ENCODE assay signal across 1 cellular context in the genomic region with DNA sequence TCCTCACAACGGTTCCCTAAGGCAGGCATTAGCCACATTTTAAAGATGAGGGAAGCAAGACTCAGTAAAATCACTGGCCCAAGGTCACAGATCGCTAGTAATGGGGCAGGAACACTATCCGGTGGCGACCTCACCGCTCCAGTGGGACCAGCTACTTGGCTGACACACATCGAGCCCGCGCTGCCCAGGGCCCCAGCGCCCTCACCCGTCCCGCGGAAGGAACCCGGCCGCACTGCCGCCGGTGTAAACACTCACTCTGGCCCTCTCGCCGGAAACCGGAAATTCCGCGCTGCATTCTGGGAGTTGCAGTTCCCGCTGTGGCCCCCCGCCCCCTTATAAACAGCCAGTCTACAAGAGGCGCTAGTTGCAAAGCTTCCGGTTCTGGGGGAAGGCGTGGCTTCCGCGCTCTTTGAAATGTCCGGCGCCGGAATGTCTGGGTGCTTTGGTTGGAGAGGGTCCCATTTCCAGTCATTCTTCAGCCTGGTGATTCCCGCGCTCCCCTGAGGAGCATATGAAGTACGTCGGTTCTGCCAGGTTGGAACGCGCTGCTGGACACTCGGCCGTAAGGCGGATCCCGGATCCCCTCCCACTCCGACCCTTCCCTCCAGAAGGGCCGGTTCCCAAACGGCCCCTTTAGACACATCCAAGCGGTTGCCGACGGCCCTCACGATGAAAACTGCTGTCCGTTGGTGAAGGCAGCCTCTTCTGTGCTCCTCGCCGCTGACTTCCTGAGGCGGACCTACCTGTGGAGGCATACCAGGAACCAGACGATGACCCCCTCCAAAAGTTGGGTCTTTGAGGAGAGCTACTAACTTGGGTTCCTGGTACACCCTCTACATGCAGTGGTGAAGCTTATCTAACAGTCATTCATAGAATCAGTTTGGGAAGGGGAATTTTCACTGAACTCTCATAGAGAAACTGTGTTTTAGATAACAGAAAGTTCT.
A peak's percentile ranks its signal among the peaks of the same experiment; 100 is the strongest.
TF ChIP-seq lines count a peak whose summit lies in the region.

A gene with protein sequence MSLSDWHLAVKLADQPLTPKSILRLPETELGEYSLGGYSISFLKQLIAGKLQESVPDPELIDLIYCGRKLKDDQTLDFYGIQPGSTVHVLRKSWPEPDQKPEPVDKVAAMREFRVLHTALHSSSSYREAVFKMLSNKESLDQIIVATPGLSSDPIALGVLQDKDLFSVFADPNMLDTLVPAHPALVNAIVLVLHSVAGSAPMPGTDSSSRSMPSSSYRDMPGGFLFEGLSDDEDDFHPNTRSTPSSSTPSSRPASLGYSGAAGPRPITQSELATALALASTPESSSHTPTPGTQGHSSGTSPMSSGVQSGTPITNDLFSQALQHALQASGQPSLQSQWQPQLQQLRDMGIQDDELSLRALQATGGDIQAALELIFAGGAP (minus strand): TSS at position 258 of the 944 bp plus-strand sequence. CDS start 2,293 bp downstream, outside the sequence.

TF ChIP-seq in K562, 482 proteins besides CTCF, POLR2A, EP300 and RAD21 (continued from another document and continues in another):
- TF ChIP-seq MAFK (IDR thresholded peaks at IDR 0.05; ENCODE audit: low read length) (no peak), EZH2 (IDR thresholded peaks at IDR 0.05; ENCODE audit: borderline replicate concordance, low read depth, low read length) (no peak), SRF (CRISPR knock-in tag; IDR thresholded peaks at IDR 0.05) (no peak), RCOR1 (IDR thresholded peaks at IDR 0.05; ENCODE audit: borderline replicate concordance in 1 of 2, low read depth in 2 of 2, low read length in 2 of 2) (peak in 1 of 2 experiments; percentile 67; a peak in 2 of 4 replicates), CTBP1 (IDR thresholded peaks at IDR 0.05; ENCODE audit: borderline replicate concordance) (peak; percentile 64), RBM14 (IDR thresholded peaks at IDR 0.05; ENCODE audit: borderline replicate concordance, insufficient read depth, low read depth, low read length) (no peak), E2F6 (IDR thresholded peaks at IDR 0.05; ENCODE audit: borderline replicate concordance in 1 of 2, extremely low read depth in 1 of 2, insufficient read depth in 1 of 2, insufficient read length in 1 of 2, low read depth in 1 of 2, low read length in 1 of 2, poor library complexity in 1 of 2, severe bottlenecking in 1 of 2) (peak; percentile 5 to 47), MYBL2 (IDR thresholded peaks at IDR 0.05; ENCODE audit: low read depth) (peak; percentile 42; the same call in 1 of the 2 replicates), MYBL2 (CRISPR knock-in tag; IDR thresholded peaks at IDR 0.05; ENCODE audit: borderline replicate concordance) (no peak), ZBTB40 (IDR thresholded peaks at IDR 0.05) (peak; percentile 98), ZBTB40 (CRISPR knock-in tag; IDR thresholded peaks at IDR 0.05) (no peak), GTF2A2 (tag; IDR thresholded peaks at IDR 0.05) (0 out of 2 replicates have a peak, but pooled peaks have one; percentile 53), HMG20A (CRISPR knock-in tag; conservative IDR thresholded peaks at IDR 0.05) (no peak), SAFB (IDR thresholded peaks at IDR 0.05; ENCODE audit: borderline replicate concordance, low read depth, low read length) (no peak), ZEB2 (IDR thresholded peaks at IDR 0.05) (peak; percentile 74; the same call in 1 of the 2 replicates), ZNF124 (CRISPR knock-in tag; IDR thresholded peaks at IDR 0.05) (no peak), SMARCB1 (IDR thresholded peaks at IDR 0.05; ENCODE audit: insufficient read length, low read depth) (no peak), NR2F6 (CRISPR knock-in tag; IDR thresholded peaks at IDR 0.05) (no peak), ZC3H4 (CRISPR knock-in tag; IDR thresholded peaks at IDR 0.05; ENCODE audit: borderline replicate concordance) (no peak), ILF3 (IDR thresholded peaks at IDR 0.05; ENCODE audit: borderline replicate concordance) (no peak), SAFB2 (IDR thresholded peaks at IDR 0.05; ENCODE audit: borderline replicate concordance, low read depth, low read length, severe bottlenecking) (no peak), ZNF354B (CRISPR knock-in tag; IDR thresholded peaks at IDR 0.05) (no peak), IRF9 (tag; IDR thresholded peaks at IDR 0.05) (no peak), BRCA1 (IDR thresholded peaks at IDR 0.05) (no peak), BRCA1 (CRISPR knock-in tag; IDR thresholded peaks at IDR 0.05) (no peak), HINFP (tag; conservative IDR thresholded peaks at IDR 0.05; ENCODE audit: low read depth) (no peak), TRIM28 (IDR thresholded peaks at IDR 0.05) (no peak), ZNF778 (CRISPR knock-in tag; IDR thresholded peaks at IDR 0.05) (no peak)
- TF ChIP-seq, protein P1, sequence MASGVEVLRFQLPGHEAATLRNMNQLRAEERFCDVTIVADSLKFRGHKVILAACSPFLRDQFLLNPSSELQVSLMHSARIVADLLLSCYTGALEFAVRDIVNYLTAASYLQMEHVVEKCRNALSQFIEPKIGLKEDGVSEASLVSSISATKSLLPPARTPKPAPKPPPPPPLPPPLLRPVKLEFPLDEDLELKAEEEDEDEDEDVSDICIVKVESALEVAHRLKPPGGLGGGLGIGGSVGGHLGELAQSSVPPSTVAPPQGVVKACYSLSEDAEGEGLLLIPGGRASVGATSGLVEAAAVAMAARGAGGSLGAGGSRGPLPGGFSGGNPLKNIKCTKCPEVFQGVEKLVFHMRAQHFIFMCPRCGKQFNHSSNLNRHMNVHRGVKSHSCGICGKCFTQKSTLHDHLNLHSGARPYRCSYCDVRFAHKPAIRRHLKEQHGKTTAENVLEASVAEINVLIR (CRISPR knock-in tag; IDR thresholded peaks at IDR 0.05): no peak
- TF ChIP-seq, protein P2, sequence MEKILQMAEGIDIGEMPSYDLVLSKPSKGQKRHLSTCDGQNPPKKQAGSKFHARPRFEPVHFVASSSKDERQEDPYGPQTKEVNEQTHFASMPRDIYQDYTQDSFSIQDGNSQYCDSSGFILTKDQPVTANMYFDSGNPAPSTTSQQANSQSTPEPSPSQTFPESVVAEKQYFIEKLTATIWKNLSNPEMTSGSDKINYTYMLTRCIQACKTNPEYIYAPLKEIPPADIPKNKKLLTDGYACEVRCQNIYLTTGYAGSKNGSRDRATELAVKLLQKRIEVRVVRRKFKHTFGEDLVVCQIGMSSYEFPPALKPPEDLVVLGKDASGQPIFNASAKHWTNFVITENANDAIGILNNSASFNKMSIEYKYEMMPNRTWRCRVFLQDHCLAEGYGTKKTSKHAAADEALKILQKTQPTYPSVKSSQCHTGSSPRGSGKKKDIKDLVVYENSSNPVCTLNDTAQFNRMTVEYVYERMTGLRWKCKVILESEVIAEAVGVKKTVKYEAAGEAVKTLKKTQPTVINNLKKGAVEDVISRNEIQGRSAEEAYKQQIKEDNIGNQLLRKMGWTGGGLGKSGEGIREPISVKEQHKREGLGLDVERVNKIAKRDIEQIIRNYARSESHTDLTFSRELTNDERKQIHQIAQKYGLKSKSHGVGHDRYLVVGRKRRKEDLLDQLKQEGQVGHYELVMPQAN (IDR thresholded peaks at IDR 0.05; ENCODE audit: borderline replicate concordance): peak; percentile 89
- TF ChIP-seq, protein P3, sequence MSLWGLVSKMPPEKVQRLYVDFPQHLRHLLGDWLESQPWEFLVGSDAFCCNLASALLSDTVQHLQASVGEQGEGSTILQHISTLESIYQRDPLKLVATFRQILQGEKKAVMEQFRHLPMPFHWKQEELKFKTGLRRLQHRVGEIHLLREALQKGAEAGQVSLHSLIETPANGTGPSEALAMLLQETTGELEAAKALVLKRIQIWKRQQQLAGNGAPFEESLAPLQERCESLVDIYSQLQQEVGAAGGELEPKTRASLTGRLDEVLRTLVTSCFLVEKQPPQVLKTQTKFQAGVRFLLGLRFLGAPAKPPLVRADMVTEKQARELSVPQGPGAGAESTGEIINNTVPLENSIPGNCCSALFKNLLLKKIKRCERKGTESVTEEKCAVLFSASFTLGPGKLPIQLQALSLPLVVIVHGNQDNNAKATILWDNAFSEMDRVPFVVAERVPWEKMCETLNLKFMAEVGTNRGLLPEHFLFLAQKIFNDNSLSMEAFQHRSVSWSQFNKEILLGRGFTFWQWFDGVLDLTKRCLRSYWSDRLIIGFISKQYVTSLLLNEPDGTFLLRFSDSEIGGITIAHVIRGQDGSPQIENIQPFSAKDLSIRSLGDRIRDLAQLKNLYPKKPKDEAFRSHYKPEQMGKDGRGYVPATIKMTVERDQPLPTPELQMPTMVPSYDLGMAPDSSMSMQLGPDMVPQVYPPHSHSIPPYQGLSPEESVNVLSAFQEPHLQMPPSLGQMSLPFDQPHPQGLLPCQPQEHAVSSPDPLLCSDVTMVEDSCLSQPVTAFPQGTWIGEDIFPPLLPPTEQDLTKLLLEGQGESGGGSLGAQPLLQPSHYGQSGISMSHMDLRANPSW (CRISPR knock-in tag; IDR thresholded peaks at IDR 0.05): no peak
